ENCODE assay signal across 8 cellular contexts in genomic region chr3:13542142-13542541, GRCh38.
"Had no signal": no experiment of that assay in that cellular context is flagged by ENCODE, and none has a peak within 500 bp of the region (broad histone marks: within the 10 kb centered on the region; RNA-seq: fewer than 3 reads in every experiment).

No MANE protein-coding gene starts in this region.

- DNase-seq: H9, HCEC 1CT, IMR-90, KBM-7 had no signal

- H3K4me2 ChIP-seq: GM23338 had no signal

- H3K4me3 ChIP-seq: GM23338 had no signal

- FAIRE-seq: H1, H54, HTR-8/SVneo had no signal

- ATAC-seq: GM23338 had no signal

- H2AFZ ChIP-seq: GM23338 had no signal
